18 cellular contexts compared by ENCODE assay signal in the genomic region with DNA sequence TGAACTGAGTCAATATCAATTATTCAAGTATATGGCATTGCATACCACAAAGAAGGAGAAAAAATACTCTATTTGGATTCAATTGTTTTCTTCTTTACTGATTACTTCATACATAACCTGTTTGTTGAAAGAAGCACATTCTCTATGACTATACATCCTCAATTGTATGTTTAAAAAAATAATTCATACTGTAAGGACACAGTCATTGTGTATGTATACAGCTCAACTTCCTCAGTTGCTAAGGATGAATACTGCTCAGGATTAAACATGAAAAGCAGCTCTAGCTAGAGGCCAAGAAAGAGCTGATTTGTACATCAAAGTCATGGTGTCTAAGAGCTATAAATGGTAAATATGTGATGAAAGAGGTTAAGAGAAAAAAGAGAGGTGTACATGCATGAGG.
"Had no signal": no experiment of that assay in that cellular context is flagged by ENCODE, and none has a peak within 500 bp of the region (broad histone marks: within the 10 kb centered on the region; RNA-seq: fewer than 3 reads in every experiment).

No MANE protein-coding gene starts in this region.

- H3K4me3 ChIP-seq: coronary artery, esophagus squamous epithelium, lung, prostate gland, stomach had no signal

- H3K9me3 ChIP-seq: esophagus squamous epithelium, prostate gland, stomach had no signal

- H3K4me1 ChIP-seq: esophagus squamous epithelium, prostate gland had no signal

- H3K36me3 ChIP-seq: brain microvascular endothelial cell, esophagus squamous epithelium, prostate gland, stomach had no signal

- DNase-seq: activated CD4-positive, alpha-beta T cell treated with anti-CD3 and anti-CD28 coated beads, Interleukin-2, amount 10 ng/mL, durations not matched to agents 7 days and 5 days; activated CD8-positive, alpha-beta T cell treated with anti-CD3 and anti-CD28 coated beads, Interleukin-2, amount 10 ng/mL, durations not matched to agents 7 days and 5 days; activated naive CD4-positive, alpha-beta T cell treated with anti-CD3 and anti-CD28 coated beads for 36 hours; activated T-cell treated with anti-CD3 and anti-CD28 coated beads, Interleukin-2, amount 50 U/mL, for 24 hours; anterior cingulate cortex; brain microvascular endothelial cell; esophagus squamous epithelium; foreskin fibroblast; glutamatergic neuron; hypothalamus; kidney; right cardiac atrium; stomach had no signal

- H3K27me3 ChIP-seq: brain microvascular endothelial cell, stomach had no signal

- H3K27ac ChIP-seq: brain microvascular endothelial cell, coronary artery, esophagus squamous epithelium, prostate gland, stomach had no signal

- ATAC-seq: activated CD4-positive, CD25-positive, alpha-beta regulatory T cell treated with anti-CD3 and anti-CD28 coated beads, Interleukin-2, amount 50 U/mL, for 24 hours; activated CD8-positive, alpha-beta T cell treated with anti-CD3 and anti-CD28 coated beads, Interleukin-2, amount 10 ng/mL, durations not matched to agents 7 days and 5 days; left lobe of liver had no signal
